In the genomic region with DNA sequence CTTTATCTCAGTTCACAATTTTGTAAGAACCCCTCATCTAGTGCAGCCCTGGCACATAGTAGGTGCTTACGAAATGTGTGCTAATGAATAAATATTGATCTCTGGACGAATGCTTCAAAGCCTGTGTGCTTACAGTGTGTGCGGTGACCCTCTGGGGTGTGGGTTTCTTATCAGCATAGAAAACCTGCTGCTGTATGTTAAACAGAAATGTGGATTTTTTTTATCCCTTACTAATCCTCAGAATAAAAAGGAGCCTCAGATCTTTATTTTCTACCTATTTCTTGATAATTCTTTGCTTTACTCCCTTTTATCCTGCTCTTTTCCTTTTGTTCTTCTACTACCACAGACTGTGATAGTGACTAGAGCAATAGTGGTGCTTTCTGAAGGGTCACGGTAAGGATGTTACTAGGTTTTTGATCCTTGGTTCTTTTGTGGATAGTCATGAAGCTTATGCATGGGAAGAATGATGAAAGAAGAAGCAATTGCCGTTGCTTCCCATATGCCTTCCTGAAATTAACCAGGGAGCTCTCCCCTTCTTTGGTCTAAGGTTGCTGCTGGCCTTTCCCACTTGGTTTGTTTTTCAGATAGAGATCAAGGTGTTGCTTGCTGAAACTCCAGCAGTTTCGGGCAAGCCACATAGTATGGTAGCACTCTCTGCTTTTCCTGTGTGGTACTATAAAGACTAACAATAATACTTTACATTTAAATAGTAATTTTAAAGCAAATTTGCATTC, we compare ENCODE assay signal across 2 cellular contexts.
TF ChIP-seq lines count a peak whose summit lies in the region.

No MANE protein-coding gene starts in this region.

TF ChIP-seq in A549, 52 proteins besides CTCF, POLR2A, EP300 and RAD21:
- TF ChIP-seq, protein P1, sequence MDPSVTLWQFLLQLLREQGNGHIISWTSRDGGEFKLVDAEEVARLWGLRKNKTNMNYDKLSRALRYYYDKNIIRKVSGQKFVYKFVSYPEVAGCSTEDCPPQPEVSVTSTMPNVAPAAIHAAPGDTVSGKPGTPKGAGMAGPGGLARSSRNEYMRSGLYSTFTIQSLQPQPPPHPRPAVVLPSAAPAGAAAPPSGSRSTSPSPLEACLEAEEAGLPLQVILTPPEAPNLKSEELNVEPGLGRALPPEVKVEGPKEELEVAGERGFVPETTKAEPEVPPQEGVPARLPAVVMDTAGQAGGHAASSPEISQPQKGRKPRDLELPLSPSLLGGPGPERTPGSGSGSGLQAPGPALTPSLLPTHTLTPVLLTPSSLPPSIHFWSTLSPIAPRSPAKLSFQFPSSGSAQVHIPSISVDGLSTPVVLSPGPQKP (IDR thresholded peaks at IDR 0.05; ENCODE audit: low read depth, low read length) = no peak
- TF ChIP-seq EHF (CRISPR knock-in tag; IDR thresholded peaks at IDR 0.05) = no peak
- TF ChIP-seq NFE2L2 (conservative IDR thresholded peaks at IDR 0.05; ENCODE audit: low read length) = no peak
- TF ChIP-seq, protein P2, sequence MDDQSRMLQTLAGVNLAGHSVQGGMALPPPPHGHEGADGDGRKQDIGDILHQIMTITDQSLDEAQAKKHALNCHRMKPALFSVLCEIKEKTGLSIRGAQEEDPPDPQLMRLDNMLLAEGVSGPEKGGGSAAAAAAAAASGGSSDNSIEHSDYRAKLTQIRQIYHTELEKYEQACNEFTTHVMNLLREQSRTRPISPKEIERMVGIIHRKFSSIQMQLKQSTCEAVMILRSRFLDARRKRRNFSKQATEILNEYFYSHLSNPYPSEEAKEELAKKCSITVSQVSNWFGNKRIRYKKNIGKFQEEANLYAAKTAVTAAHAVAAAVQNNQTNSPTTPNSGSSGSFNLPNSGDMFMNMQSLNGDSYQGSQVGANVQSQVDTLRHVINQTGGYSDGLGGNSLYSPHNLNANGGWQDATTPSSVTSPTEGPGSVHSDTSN (IDR thresholded peaks at IDR 0.05) = no peak
- no peak for TF ChIP-seq MYC (IDR thresholded peaks at IDR 0.05; ENCODE audit: borderline replicate concordance, low read length)
- no peak for TF ChIP-seq JUN (IDR thresholded peaks at IDR 0.05)
- no peak for TF ChIP-seq CHD4 (IDR thresholded peaks at IDR 0.05; ENCODE audit: borderline replicate concordance)
- no peak for TF ChIP-seq ZSCAN20 (CRISPR knock-in tag; IDR thresholded peaks at IDR 0.05)
- no peak for TF ChIP-seq HEYL (CRISPR knock-in tag; IDR thresholded peaks at IDR 0.05)
- TF ChIP-seq FOXS1 (CRISPR knock-in tag; IDR thresholded peaks at IDR 0.05) = no peak
- TF ChIP-seq TP53 (CRISPR knock-in tag; IDR thresholded peaks at IDR 0.05) = no peak
- no peak for TF ChIP-seq POLR2AphosphoS2 (conservative IDR thresholded peaks at IDR 0.05; ENCODE audit: low read length)
- TF ChIP-seq FOSL2 (IDR thresholded peaks at IDR 0.05) = no peak
- no peak for TF ChIP-seq FOSL2 (CRISPR knock-in tag; IDR thresholded peaks at IDR 0.05)
- TF ChIP-seq, protein P3, sequence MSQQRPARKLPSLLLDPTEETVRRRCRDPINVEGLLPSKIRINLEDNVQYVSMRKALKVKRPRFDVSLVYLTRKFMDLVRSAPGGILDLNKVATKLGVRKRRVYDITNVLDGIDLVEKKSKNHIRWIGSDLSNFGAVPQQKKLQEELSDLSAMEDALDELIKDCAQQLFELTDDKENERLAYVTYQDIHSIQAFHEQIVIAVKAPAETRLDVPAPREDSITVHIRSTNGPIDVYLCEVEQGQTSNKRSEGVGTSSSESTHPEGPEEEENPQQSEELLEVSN (IDR thresholded peaks at IDR 0.05; ENCODE audit: borderline replicate concordance, low read depth) = no peak
- TF ChIP-seq ESRRA (IDR thresholded peaks at IDR 0.05; ENCODE audit: borderline replicate concordance, low read length) = no peak
- no peak for TF ChIP-seq CEBPB (IDR thresholded peaks at IDR 0.05)
- no peak for TF ChIP-seq ZNF302 (CRISPR knock-in tag; IDR thresholded peaks at IDR 0.05)
- TF ChIP-seq RARB (CRISPR knock-in tag; IDR thresholded peaks at IDR 0.05) = no peak
- no peak for TF ChIP-seq TFCP2L1 (CRISPR knock-in tag; IDR thresholded peaks at IDR 0.05)
- TF ChIP-seq NR3C1 (IDR thresholded peaks at IDR 0.05) = no peak

TF ChIP-seq in K562, 482 proteins besides CTCF, POLR2A, EP300 and RAD21 (continues in another document):
- peak; percentile 74 to 85; a peak in 3 of 4 replicates for TF ChIP-seq TRIM24 (IDR thresholded peaks at IDR 0.05)
- TF ChIP-seq DMBX1 (CRISPR knock-in tag; IDR thresholded peaks at IDR 0.05; ENCODE audit: borderline replicate concordance) = peak; percentile 35; the same call in 1 of the 2 replicates
- TF ChIP-seq CBX3 (IDR thresholded peaks at IDR 0.05; ENCODE audit: borderline replicate concordance in 1 of 2, low read length in 2 of 2) = peak in 1 of 2 experiments; percentile 28; a peak in 1 of 3 replicates
- peak; percentile 100 for TF ChIP-seq ZKSCAN1 (IDR thresholded peaks at IDR 0.05; ENCODE audit: low read depth, low read length)
- TF ChIP-seq SMARCE1 (IDR thresholded peaks at IDR 0.05) = peak; percentile 88
- TF ChIP-seq CBFA2T3 (IDR thresholded peaks at IDR 0.05) = peak; percentile 84
- TF ChIP-seq, protein P4, sequence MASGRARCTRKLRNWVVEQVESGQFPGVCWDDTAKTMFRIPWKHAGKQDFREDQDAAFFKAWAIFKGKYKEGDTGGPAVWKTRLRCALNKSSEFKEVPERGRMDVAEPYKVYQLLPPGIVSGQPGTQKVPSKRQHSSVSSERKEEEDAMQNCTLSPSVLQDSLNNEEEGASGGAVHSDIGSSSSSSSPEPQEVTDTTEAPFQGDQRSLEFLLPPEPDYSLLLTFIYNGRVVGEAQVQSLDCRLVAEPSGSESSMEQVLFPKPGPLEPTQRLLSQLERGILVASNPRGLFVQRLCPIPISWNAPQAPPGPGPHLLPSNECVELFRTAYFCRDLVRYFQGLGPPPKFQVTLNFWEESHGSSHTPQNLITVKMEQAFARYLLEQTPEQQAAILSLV (tag; IDR thresholded peaks at IDR 0.05) = peak; percentile 19; the same call in 1 of the 2 replicates
- TF ChIP-seq DPF2 (IDR thresholded peaks at IDR 0.05) = peak; percentile 88
- no peak for TF ChIP-seq NR2F6 (CRISPR knock-in tag; IDR thresholded peaks at IDR 0.05)
- TF ChIP-seq, protein P5, sequence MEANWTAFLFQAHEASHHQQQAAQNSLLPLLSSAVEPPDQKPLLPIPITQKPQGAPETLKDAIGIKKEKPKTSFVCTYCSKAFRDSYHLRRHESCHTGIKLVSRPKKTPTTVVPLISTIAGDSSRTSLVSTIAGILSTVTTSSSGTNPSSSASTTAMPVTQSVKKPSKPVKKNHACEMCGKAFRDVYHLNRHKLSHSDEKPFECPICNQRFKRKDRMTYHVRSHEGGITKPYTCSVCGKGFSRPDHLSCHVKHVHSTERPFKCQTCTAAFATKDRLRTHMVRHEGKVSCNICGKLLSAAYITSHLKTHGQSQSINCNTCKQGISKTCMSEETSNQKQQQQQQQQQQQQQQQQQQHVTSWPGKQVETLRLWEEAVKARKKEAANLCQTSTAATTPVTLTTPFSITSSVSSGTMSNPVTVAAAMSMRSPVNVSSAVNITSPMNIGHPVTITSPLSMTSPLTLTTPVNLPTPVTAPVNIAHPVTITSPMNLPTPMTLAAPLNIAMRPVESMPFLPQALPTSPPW (CRISPR knock-in tag; IDR thresholded peaks at IDR 0.05) = 0 out of 2 replicates have a peak, but pooled peaks have one; percentile 17
- peak; percentile 83 for TF ChIP-seq EP400 (IDR thresholded peaks at IDR 0.05)
- TF ChIP-seq ZKSCAN8 (CRISPR knock-in tag; IDR thresholded peaks at IDR 0.05) = 0 out of 2 replicates have a peak, but pooled peaks have one; percentile 53
- no peak for TF ChIP-seq POLR2G (IDR thresholded peaks at IDR 0.05; ENCODE audit: low read depth, low read length)
- TF ChIP-seq STAT5A (IDR thresholded peaks at IDR 0.05; ENCODE audit: borderline replicate concordance, low read length) = peak; percentile 64
- TF ChIP-seq KLF16 (IDR thresholded peaks at IDR 0.05) = 0 out of 2 replicates have a peak, but pooled peaks have one; percentile 16
- no peak for TF ChIP-seq ZNF76 (CRISPR knock-in tag; IDR thresholded peaks at IDR 0.05; ENCODE audit: borderline replicate concordance)
- TF ChIP-seq, protein P6, sequence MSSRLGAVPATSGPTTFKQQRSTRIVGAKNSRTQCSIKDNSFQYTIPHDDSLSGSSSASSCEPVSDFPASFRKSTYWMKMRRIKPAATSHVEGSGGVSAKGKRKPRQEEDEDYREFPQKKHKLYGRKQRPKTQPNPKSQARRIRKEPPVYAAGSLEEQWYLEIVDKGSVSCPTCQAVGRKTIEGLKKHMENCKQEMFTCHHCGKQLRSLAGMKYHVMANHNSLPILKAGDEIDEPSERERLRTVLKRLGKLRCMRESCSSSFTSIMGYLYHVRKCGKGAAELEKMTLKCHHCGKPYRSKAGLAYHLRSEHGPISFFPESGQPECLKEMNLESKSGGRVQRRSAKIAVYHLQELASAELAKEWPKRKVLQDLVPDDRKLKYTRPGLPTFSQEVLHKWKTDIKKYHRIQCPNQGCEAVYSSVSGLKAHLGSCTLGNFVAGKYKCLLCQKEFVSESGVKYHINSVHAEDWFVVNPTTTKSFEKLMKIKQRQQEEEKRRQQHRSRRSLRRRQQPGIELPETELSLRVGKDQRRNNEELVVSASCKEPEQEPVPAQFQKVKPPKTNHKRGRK (tag; IDR thresholded peaks at IDR 0.05) = no peak
- no peak for TF ChIP-seq RBBP5 (IDR thresholded peaks at IDR 0.05; ENCODE audit: borderline replicate concordance, insufficient read depth, low read length, poor library complexity, severe bottlenecking)
- TF ChIP-seq LEF1 (IDR thresholded peaks at IDR 0.05) = peak; percentile 94
- no peak for TF ChIP-seq TAF9B (IDR thresholded peaks at IDR 0.05; ENCODE audit: partially characterized antibody)
- TF ChIP-seq MCM5 (IDR thresholded peaks at IDR 0.05; ENCODE audit: low read depth) = no peak
- TF ChIP-seq, protein P7, sequence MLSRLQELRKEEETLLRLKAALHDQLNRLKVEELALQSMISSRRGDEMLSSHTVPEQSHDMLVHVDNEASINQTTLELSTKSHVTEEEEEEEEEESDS (CRISPR knock-in tag; IDR thresholded peaks at IDR 0.05) = no peak
- peak; percentile 83 for TF ChIP-seq ZNF384 (IDR thresholded peaks at IDR 0.05; ENCODE audit: low read depth, low read length)
- no peak for TF ChIP-seq FUS (optimal IDR thresholded peaks at IDR 0.05; ENCODE audit: low read depth, low read length)
- 0 out of 2 replicates have a peak, but pooled peaks have one; percentile 13 for TF ChIP-seq BHLHE40 (IDR thresholded peaks at IDR 0.05; ENCODE audit: low read length)
- peak; percentile 80; the same call in 1 of the 2 replicates for TF ChIP-seq ZNF175 (CRISPR knock-in tag; IDR thresholded peaks at IDR 0.05; ENCODE audit: low read depth)
- TF ChIP-seq SP2 (IDR thresholded peaks at IDR 0.05; ENCODE audit: extremely low read depth, low read depth, low read length, poor library complexity, severe bottlenecking) = no peak
- no peak for TF ChIP-seq ZNF324 (CRISPR knock-in tag; IDR thresholded peaks at IDR 0.05)
- TF ChIP-seq KLF6 (CRISPR knock-in tag; IDR thresholded peaks at IDR 0.05; ENCODE audit: borderline replicate concordance) = no peak
- no peak for TF ChIP-seq NR2C2 (CRISPR knock-in tag; IDR thresholded peaks at IDR 0.05)
- TF ChIP-seq NR2C2 (tag; IDR thresholded peaks at IDR 0.05) = peak; percentile 71
- TF ChIP-seq CREB1 (IDR thresholded peaks at IDR 0.05) = no peak
- no peak for TF ChIP-seq CREB1 (CRISPR knock-in tag; IDR thresholded peaks at IDR 0.05)
- 0 out of 4 replicates have a peak, but pooled peaks of 1 of the 2 experiments have one; percentile 16 for TF ChIP-seq FOXA3 (CRISPR knock-in tag; conservative IDR thresholded peaks at IDR 0.05 in 1 of 2, IDR thresholded peaks at IDR 0.05 in 1 of 2)
- TF ChIP-seq, protein P8, sequence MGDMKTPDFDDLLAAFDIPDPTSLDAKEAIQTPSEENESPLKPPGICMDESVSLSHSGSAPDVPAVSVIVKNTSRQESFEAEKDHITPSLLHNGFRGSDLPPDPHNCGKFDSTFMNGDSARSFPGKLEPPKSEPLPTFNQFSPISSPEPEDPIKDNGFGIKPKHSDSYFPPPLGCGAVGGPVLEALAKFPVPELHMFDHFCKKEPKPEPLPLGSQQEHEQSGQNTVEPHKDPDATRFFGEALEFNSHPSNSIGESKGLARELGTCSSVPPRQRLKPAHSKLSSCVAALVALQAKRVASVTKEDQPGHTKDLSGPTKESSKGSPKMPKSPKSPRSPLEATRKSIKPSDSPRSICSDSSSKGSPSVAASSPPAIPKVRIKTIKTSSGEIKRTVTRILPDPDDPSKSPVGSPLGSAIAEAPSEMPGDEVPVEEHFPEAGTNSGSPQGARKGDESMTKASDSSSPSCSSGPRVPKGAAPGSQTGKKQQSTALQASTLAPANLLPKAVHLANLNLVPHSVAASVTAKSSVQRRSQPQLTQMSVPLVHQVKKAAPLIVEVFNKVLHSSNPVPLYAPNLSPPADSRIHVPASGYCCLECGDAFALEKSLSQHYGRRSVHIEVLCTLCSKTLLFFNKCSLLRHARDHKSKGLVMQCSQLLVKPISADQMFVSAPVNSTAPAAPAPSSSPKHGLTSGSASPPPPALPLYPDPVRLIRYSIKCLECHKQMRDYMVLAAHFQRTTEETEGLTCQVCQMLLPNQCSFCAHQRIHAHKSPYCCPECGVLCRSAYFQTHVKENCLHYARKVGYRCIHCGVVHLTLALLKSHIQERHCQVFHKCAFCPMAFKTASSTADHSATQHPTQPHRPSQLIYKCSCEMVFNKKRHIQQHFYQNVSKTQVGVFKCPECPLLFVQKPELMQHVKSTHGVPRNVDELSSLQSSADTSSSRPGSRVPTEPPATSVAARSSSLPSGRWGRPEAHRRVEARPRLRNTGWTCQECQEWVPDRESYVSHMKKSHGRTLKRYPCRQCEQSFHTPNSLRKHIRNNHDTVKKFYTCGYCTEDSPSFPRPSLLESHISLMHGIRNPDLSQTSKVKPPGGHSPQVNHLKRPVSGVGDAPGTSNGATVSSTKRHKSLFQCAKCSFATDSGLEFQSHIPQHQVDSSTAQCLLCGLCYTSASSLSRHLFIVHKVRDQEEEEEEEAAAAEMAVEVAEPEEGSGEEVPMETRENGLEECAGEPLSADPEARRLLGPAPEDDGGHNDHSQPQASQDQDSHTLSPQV (IDR thresholded peaks at IDR 0.05) = 0 out of 2 replicates have a peak, but pooled peaks have one; percentile 18
- TF ChIP-seq, protein P9, sequence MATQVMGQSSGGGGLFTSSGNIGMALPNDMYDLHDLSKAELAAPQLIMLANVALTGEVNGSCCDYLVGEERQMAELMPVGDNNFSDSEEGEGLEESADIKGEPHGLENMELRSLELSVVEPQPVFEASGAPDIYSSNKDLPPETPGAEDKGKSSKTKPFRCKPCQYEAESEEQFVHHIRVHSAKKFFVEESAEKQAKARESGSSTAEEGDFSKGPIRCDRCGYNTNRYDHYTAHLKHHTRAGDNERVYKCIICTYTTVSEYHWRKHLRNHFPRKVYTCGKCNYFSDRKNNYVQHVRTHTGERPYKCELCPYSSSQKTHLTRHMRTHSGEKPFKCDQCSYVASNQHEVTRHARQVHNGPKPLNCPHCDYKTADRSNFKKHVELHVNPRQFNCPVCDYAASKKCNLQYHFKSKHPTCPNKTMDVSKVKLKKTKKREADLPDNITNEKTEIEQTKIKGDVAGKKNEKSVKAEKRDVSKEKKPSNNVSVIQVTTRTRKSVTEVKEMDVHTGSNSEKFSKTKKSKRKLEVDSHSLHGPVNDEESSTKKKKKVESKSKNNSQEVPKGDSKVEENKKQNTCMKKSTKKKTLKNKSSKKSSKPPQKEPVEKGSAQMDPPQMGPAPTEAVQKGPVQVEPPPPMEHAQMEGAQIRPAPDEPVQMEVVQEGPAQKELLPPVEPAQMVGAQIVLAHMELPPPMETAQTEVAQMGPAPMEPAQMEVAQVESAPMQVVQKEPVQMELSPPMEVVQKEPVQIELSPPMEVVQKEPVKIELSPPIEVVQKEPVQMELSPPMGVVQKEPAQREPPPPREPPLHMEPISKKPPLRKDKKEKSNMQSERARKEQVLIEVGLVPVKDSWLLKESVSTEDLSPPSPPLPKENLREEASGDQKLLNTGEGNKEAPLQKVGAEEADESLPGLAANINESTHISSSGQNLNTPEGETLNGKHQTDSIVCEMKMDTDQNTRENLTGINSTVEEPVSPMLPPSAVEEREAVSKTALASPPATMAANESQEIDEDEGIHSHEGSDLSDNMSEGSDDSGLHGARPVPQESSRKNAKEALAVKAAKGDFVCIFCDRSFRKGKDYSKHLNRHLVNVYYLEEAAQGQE (CRISPR knock-in tag; IDR thresholded peaks at IDR 0.05; ENCODE audit: low read depth) = no peak
- TF ChIP-seq ELF1 (tag; IDR thresholded peaks at IDR 0.05) = no peak
- TF ChIP-seq CBFA2T2 (conservative IDR thresholded peaks at IDR 0.05) = peak; percentile 64
- peak; percentile 73 for TF ChIP-seq CTBP1 (IDR thresholded peaks at IDR 0.05; ENCODE audit: borderline replicate concordance)
